13 cellular contexts compared by ENCODE assay signal in genomic region chr5:158398360-158399201, GRCh38.
DNase-seq lines count a peak whose midpoint lies in the region; ATAC-seq, FAIRE-seq and TF ChIP-seq lines count a peak whose summit lies in the region.
"Had no signal": no experiment of that assay in that cellular context is flagged by ENCODE, and none has a peak within 500 bp of the region (broad histone marks: within the 10 kb centered on the region; RNA-seq: fewer than 3 reads in every experiment).

No MANE protein-coding gene starts in this region.

- no peak overlapping the region for H3K4me2 ChIP-seq in HepG2 (ENCODE audit: low read depth, low read length)

- H3K9me3 ChIP-seq in HepG2 (ENCODE audit: low read length), result peaks cover 48% of the 10 kb centered on the region

- no peaks in the 10 kb centered on the region for H4K20me1 ChIP-seq in HepG2 (ENCODE audit: insufficient read depth, low read length)

- TF ChIP-seq POLR2A in HepG2 (IDR thresholded peaks at IDR 0.05; ENCODE audit: insufficient read depth in 1 of 2, low read depth in 2 of 2, low read length in 2 of 2), result no peak

- H3K9ac ChIP-seq in HepG2 (ENCODE audit: insufficient read depth, low read depth, low read length), result no peak overlapping the region

- no peak for TF ChIP-seq CTCF in HepG2 (CRISPR knock-in tag; IDR thresholded peaks at IDR 0.05)

- TF ChIP-seq EP300 in HepG2 (IDR thresholded peaks at IDR 0.05; ENCODE audit: low read depth in 2 of 2, low read length in 2 of 2) (no peak), HepG2 (CRISPR knock-in tag; IDR thresholded peaks at IDR 0.05; ENCODE audit: borderline replicate concordance) (no peak)

- no peak overlapping the region for H3K4me3 ChIP-seq in HepG2 (replicated peaks in 1 of 3; ENCODE audit: insufficient read depth in 1 of 3, low read depth in 2 of 3, low read length in 3 of 3)

- CTCF ChIA-PET in HepG2 (lab: Yijun Ruan, JAX; ENCODE audit: low intra/inter-chr PET ratio, low total read pairs), result no interaction called here

- peaks cover 6% of the 10 kb centered on the region for H3K36me3 Mint-ChIP-seq in memory B cell

- no peaks in the 10 kb centered on the region for H3K27me3 ChIP-seq in HepG2 (ENCODE audit: control insufficient read depth in 1 of 2, insufficient read depth in 2 of 2, low read length in 2 of 2)

- H3K4me1 Mint-ChIP-seq in memory B cell, result peaks cover 25% of the 10 kb centered on the region
- H3K4me1 Mint-ChIP-seq: activated naive CD4-positive, alpha-beta T cell treated with anti-CD3 and anti-CD28 coated beads, Interleukin-2, amount 50 U/mL, for 24 hours had no signal

- H3K27me3 Mint-ChIP-seq in memory B cell, result no peaks in the 10 kb centered on the region
- H3K27me3 Mint-ChIP-seq: activated naive CD4-positive, alpha-beta T cell treated with anti-CD3 and anti-CD28 coated beads, Interleukin-2, amount 50 U/mL, for 24 hours had no signal

- no peak overlapping the region for H3K27ac Mint-ChIP-seq in memory B cell
- H3K27ac Mint-ChIP-seq: activated naive CD4-positive, alpha-beta T cell treated with anti-CD3 and anti-CD28 coated beads, Interleukin-2, amount 50 U/mL, for 24 hours had no signal

- no peak overlapping the region for H3K27ac ChIP-seq in HepG2 (ENCODE audit: extremely low read length, insufficient read depth, low read length)

- under 1% methylated on average over 6 of the region's 6 CpGs for WGBS in HepG2 (ENCODE audit: low lambda C conversion rate)

- DNase-seq in memory B cell (ENCODE audit: low spot score in 2 of 2) (no peak), LoVo (ENCODE audit: low spot score) (no peak), HepG2 (ENCODE audit: low spot score) (no peak), iPS-NIHi11 (ENCODE audit: low spot score) (no peak), DMS 273 (lab: John Stamatoyannopoulos, UW; ENCODE audit: unreplicated experiment) (no peak)
- DNase-seq: activated CD4-positive, alpha-beta T cell treated with anti-CD3 and anti-CD28 coated beads, Interleukin-2, amount 50 U/mL, for 4 hours; COR-L47; right cardiac atrium; SIG-M5 had no signal

- no TSS peak for BruUV-seq in HepG2 (replicated peaks; lab: Mats Ljungman, UMichigan)

- no peak overlapping the region for H2AFZ ChIP-seq in HepG2 (ENCODE audit: low read length)

- intact Hi-C loops in HepG2 (cut with micrococcal nuclease; ENCODE audit: unreplicated experiment), result no loop called here

- no peaks in the 10 kb centered on the region for H3K9me3 Mint-ChIP-seq in memory B cell
- H3K9me3 Mint-ChIP-seq: activated naive CD4-positive, alpha-beta T cell treated with anti-CD3 and anti-CD28 coated beads, Interleukin-2, amount 50 U/mL, for 24 hours had no signal

- in situ Hi-C loops in HepG2 (cut with HindIII; ENCODE audit: extremely low pct_ligation_motif_present, low pct_unique_long_range_greater_than_20kb), result no loop called here

- no peak for TF ChIP-seq RAD21 in HepG2 (CRISPR knock-in tag; IDR thresholded peaks at IDR 0.05)

- no peak for FAIRE-seq in HepG2 (lab: Jason Lieb, UNC)

- H3K36me3 ChIP-seq in HepG2 (replicated peaks in 1 of 2; ENCODE audit: control insufficient read depth in 1 of 2, insufficient read depth in 2 of 2, low read length in 2 of 2), result no peaks in the 10 kb centered on the region

- POLR2A ChIA-PET in HepG2 (lab: Yijun Ruan, JAX), result no interaction called here

- ATAC-seq in GM19023 (IDR thresholded peaks at IDR 0.05; ENCODE audit: unreplicated experiment) (peak; percentile 92), HG02588 (IDR thresholded peaks at IDR 0.05; ENCODE audit: unreplicated experiment) (peak; percentile 89), HG03354 (IDR thresholded peaks at IDR 0.05; ENCODE audit: poor library complexity, severe bottlenecking, unreplicated experiment) (peak; percentile 90), memory B cell (ENCODE audit: low read depth) (peak; percentile 75), HepG2 (no peak)
- ATAC-seq: right cardiac atrium had no signal

- no peaks in the 10 kb centered on the region for H3K79me2 ChIP-seq in HepG2 (ENCODE audit: insufficient read depth, low read length)

- H3K4me3 Mint-ChIP-seq in memory B cell, result peak overlapping the region; percentile 32
- H3K4me3 Mint-ChIP-seq: activated naive CD4-positive, alpha-beta T cell treated with anti-CD3 and anti-CD28 coated beads, Interleukin-2, amount 50 U/mL, for 24 hours had no signal

- H3K4me1 ChIP-seq in HepG2 (ENCODE audit: insufficient read depth, low read length), result peaks cover 3% of the 10 kb centered on the region

TF ChIP-seq in HepG2, 621 proteins besides CTCF, POLR2A, EP300 and RAD21 (continues in another document):
- TF ChIP-seq ZNF407 (CRISPR knock-in tag; IDR thresholded peaks at IDR 0.05; ENCODE audit: not compliant biosample characterization) (no peak), NFIB (CRISPR knock-in tag; IDR thresholded peaks at IDR 0.05; ENCODE audit: borderline replicate concordance) (no peak), JUN (CRISPR knock-in tag; IDR thresholded peaks at IDR 0.05) (no peak), PHF20 (CRISPR knock-in tag; IDR thresholded peaks at IDR 0.05) (no peak), RBFOX2 (IDR thresholded peaks at IDR 0.05; ENCODE audit: low read depth, low read length) (no peak), SKI (IDR thresholded peaks at IDR 0.05; ENCODE audit: partially characterized antibody) (no peak), ZFYVE20 (CRISPR knock-in tag; IDR thresholded peaks at IDR 0.05; ENCODE audit: borderline replicate concordance, low read depth) (no peak), ZNF674 (CRISPR knock-in tag; IDR thresholded peaks at IDR 0.05; ENCODE audit: low read depth) (no peak), KAT7 (CRISPR knock-in tag; IDR thresholded peaks at IDR 0.05; ENCODE audit: borderline replicate concordance) (no peak), ZNF550 (CRISPR knock-in tag; IDR thresholded peaks at IDR 0.05; ENCODE audit: borderline replicate concordance) (no peak), ZNF121 (CRISPR knock-in tag; IDR thresholded peaks at IDR 0.05) (no peak)
